In genomic region chr15:101044625-101045235, GRCh38 we compare ENCODE assay signal across 18 cellular contexts.
DNase-seq lines count a peak whose midpoint lies in the region; ATAC-seq, FAIRE-seq and TF ChIP-seq lines count a peak whose summit lies in the region.
"Had no signal": no experiment of that assay in that cellular context is flagged by ENCODE, and none has a peak within 500 bp of the region (broad histone marks: within the 10 kb centered on the region; RNA-seq: fewer than 3 reads in every experiment).

No MANE protein-coding gene starts in this region.

- FAIRE-seq in GM12891 (lab: Jason Lieb, UNC) = no peak
- FAIRE-seq: frontal cortex had no signal

- H3K9ac ChIP-seq in fibroblast of lung (ENCODE audit: insufficient read depth, low read length) = no peak overlapping the region

- DNase-seq in heart right ventricle = peak in 1 of 2 donors; percentile 2
- no peak for DNase-seq in left ventricle myocardium superior
- no peak for DNase-seq in fibroblast of lung (ENCODE audit: low read depth in 2 of 2)
- DNase-seq in osteoblast (ENCODE audit: insufficient read length, low spot score, missing footprints) = peak; percentile 2
- DNase-seq in vagina (ENCODE audit: extremely low spot score in 2 of 2) = peak; percentile 67 to 87
- DNase-seq in caudate nucleus (lab: John Stamatoyannopoulos, UW) = no peak
- DNase-seq in GM12891 (ENCODE audit: insufficient read length, low spot score) = no peak
- no peak for DNase-seq in AG08395 (ENCODE audit: low spot score)
- DNase-seq: activated T-cell treated with anti-CD3 and anti-CD28 coated beads, Interleukin-2, amount 50 U/mL, for 72 hours; cortex of kidney; DMS53; KBM-7; MV-4-11; naive B cell; NCI-H2081 treated with DMSO at 0.1 percent for 48 hours; NCI-H510A treated with DMSO at 0.1 percent for 48 hours had no signal

- 85 to 97% methylated on average over 11 of the region's 11 CpGs for WGBS in heart right ventricle, 2 donors

- peak in 4 of 8 donors; percentile 9 to 24 (median 18) for ATAC-seq in heart right ventricle
- no peak for ATAC-seq in left ventricle myocardium superior
- ATAC-seq: activated T-cell treated with anti-CD3 and anti-CD28 coated beads, Interleukin-2, amount 50 U/mL, for 72 hours had no signal

- no peaks in the 10 kb centered on the region for H3K79me2 ChIP-seq in fibroblast of lung (ENCODE audit: control insufficient read depth, insufficient read depth, low read length)
- no peaks in the 10 kb centered on the region for H3K79me2 ChIP-seq in osteoblast (ENCODE audit: insufficient read depth, low read length)

- H2AFZ ChIP-seq in fibroblast of lung (ENCODE audit: low read length) (no peak overlapping the region), osteoblast (ENCODE audit: low read length) (no peak overlapping the region)

- H3K27ac ChIP-seq in heart right ventricle (peak overlapping the region in 7 of 10 donors; percentile 31 to 80 (median 57)), fibroblast of lung (ENCODE audit: insufficient read depth, low read length) (peak overlapping the region; percentile 4), osteoblast (ENCODE audit: low read depth, low read length) (no peak overlapping the region), vagina (peak overlapping the region; percentile 74), caudate nucleus (ENCODE audit: low read depth, low read length) (no peak overlapping the region)
- H3K27ac ChIP-seq: epithelial cell of prostate had no signal

- peaks cover 0 to 34% (median 13%) of the 10 kb centered on the region in 9 donors for H3K4me1 ChIP-seq in heart right ventricle
- H3K4me1 ChIP-seq in fibroblast of lung (ENCODE audit: control insufficient read depth, extremely low read depth, insufficient read depth, low read length) = peaks cover 4% of the 10 kb centered on the region
- H3K4me1 ChIP-seq in osteoblast (ENCODE audit: insufficient read depth, low read length) = no peaks in the 10 kb centered on the region
- H3K4me1 ChIP-seq in vagina = peaks cover 27% of the 10 kb centered on the region

- H3K9me3 ChIP-seq in heart right ventricle = peaks cover 0 to 14% (median 0%) of the 10 kb centered on the region in 11 donors
- no peaks in the 10 kb centered on the region for H3K9me3 ChIP-seq in fibroblast of lung (ENCODE audit: control insufficient read depth, insufficient read depth, low read depth, low read length)
- no peaks in the 10 kb centered on the region for H3K9me3 ChIP-seq in osteoblast (ENCODE audit: low read depth, low read length)
- H3K9me3 ChIP-seq in vagina = no peaks in the 10 kb centered on the region

- intact Hi-C loops in heart right ventricle (cut with DNase I) = no loop called here
- intact Hi-C loops in left ventricle myocardium superior (cut with micrococcal nuclease) = no loop called here
- intact Hi-C loops in vagina (cut with DNase I) = no loop called here

- TF ChIP-seq CTCF in heart right ventricle (IDR thresholded peaks at IDR 0.05) (no peak), fibroblast of lung (conservative IDR thresholded peaks at IDR 0.05 in 1 of 2, IDR thresholded peaks at IDR 0.05 in 1 of 2; ENCODE audit: low read depth in 1 of 2, low read length in 2 of 2) (no peak), osteoblast (IDR thresholded peaks at IDR 0.05; ENCODE audit: extremely low read depth, low read depth, low read length) (no peak), vagina (IDR thresholded peaks at IDR 0.05) (no peak)

- TF ChIP-seq POLR2A in vagina (IDR thresholded peaks at IDR 0.05) (no peak), GM12891 (IDR thresholded peaks at IDR 0.05; ENCODE audit: low read depth, low read length) (no peak)

- H4K20me1 ChIP-seq in fibroblast of lung (ENCODE audit: control insufficient read depth, extremely low read depth, insufficient read depth, low read length) (no peaks in the 10 kb centered on the region), osteoblast (ENCODE audit: insufficient read depth, low read length) (no peaks in the 10 kb centered on the region)

- H3K4me2 ChIP-seq in fibroblast of lung (ENCODE audit: extremely low read depth, insufficient read depth, low read length) (no peak overlapping the region), osteoblast (ENCODE audit: insufficient read depth, low read length) (no peak overlapping the region)

- H3K36me3 ChIP-seq in heart right ventricle = peaks cover 0 to 56% (median 0%) of the 10 kb centered on the region in 9 donors
- no peaks in the 10 kb centered on the region for H3K36me3 ChIP-seq in fibroblast of lung (ENCODE audit: control insufficient read depth, insufficient read depth, low read length)
- H3K36me3 ChIP-seq in osteoblast (ENCODE audit: insufficient read depth, low read length) = peaks cover 37% of the 10 kb centered on the region
- H3K36me3 ChIP-seq in vagina = peaks cover 0 to 14% of the 10 kb centered on the region in 2 donors

- H3K27me3 ChIP-seq in heart right ventricle (no peaks in the 10 kb centered on the region), fibroblast of lung (ENCODE audit: control insufficient read depth, insufficient read depth, low read length) (no peaks in the 10 kb centered on the region), osteoblast (ENCODE audit: insufficient read depth, low read length) (no peaks in the 10 kb centered on the region), vagina (no peaks in the 10 kb centered on the region)

- H3K4me3 ChIP-seq in heart right ventricle (no peak overlapping the region), fibroblast of lung (replicated peaks in 1 of 4; ENCODE audit: control extremely low read depth in 1 of 4, insufficient read depth in 1 of 4, low read depth in 3 of 4, low read length in 4 of 4) (no peak overlapping the region), osteoblast (ENCODE audit: insufficient read depth, low read length) (no peak overlapping the region), vagina (no peak overlapping the region)

TF ChIP-seq in GM12891, 5 proteins besides CTCF, POLR2A, EP300 and RAD21:
- TF ChIP-seq POLR2AphosphoS5 (IDR thresholded peaks at IDR 0.05; ENCODE audit: low read depth, low read length) = no peak
- TF ChIP-seq TAF1 (IDR thresholded peaks at IDR 0.05; ENCODE audit: low read depth, low read length) = no peak
- no peak for TF ChIP-seq PAX5 (IDR thresholded peaks at IDR 0.05; ENCODE audit: insufficient read depth, low read length, severe bottlenecking)
- no peak for TF ChIP-seq POU2F2 (IDR thresholded peaks at IDR 0.05; ENCODE audit: low read depth, low read length)
- TF ChIP-seq SPI1 (IDR thresholded peaks at IDR 0.05; ENCODE audit: low read depth, low read length) = no peak

Comparison
In these comparisons a context has a peak if more than half of its experiments do, and no peak if none do; other contexts are left out.
1. DNase-seq: peak in osteoblast (single experiment) and vagina (2 of 2); none in left ventricle myocardium superior (single experiment), fibroblast of lung (0 of 2), caudate nucleus (0 of 61), GM12891 (single experiment) and AG08395 (single experiment).
2. H3K27ac ChIP-seq: peak in heart right ventricle (7 of 10), fibroblast of lung (single experiment) and vagina (single experiment); none in osteoblast (single experiment) and caudate nucleus (single experiment).